Comparison of ENCODE assay signal across 8 cellular contexts in genomic region chr16:56930516-56931252, GRCh38. TPM values are rescaled to one million over a fixed set of nuclear protein-coding genes. Genes with fewer than 3 reads are reported as not detected.
DNase-seq lines count a peak whose midpoint lies in the region; ATAC-seq and TF ChIP-seq lines count a peak whose summit lies in the region.

No MANE protein-coding gene starts in this region.

- peaks cover 21 to 34% of the 10 kb centered on the region in 2 donors for H3K36me3 Mint-ChIP-seq in activated naive CD4-positive, alpha-beta T cell treated with anti-CD3 and anti-CD28 coated beads, Interleukin-2, amount 50 U/mL, for 72 hours
- peaks cover 4 to 28% (median 6%) of the 10 kb centered on the region in 5 donors for H3K36me3 Mint-ChIP-seq in naive thymus-derived CD4-positive, alpha-beta T cell

- CTCF ChIA-PET in naive thymus-derived CD4-positive, alpha-beta T cell (lab: Charles Lee) = interaction anchor here (0.6 to 1.3 kb wide), 2 partner anchors 14 to 53 kb away, joined by 3 read pairs; no protein-coding TSS in a partner anchor

- peak overlapping the region; percentile 91 to 100 (median 94); a peak in 21 of 22 replicates for H3K27ac ChIP-seq in BLaER1 treated with 17β-estradiol and CSF1 and Interleukin-3, amounts not matched to agents 10 nM and 100 nM
- H3K27ac ChIP-seq in KMS-11 = peak overlapping the region; percentile 97
- peak overlapping the region; percentile 98 for H3K27ac ChIP-seq in naive thymus-derived CD4-positive, alpha-beta T cell (ENCODE audit: low read depth, low read length)

- peak overlapping the region; percentile 97 to 99 for H3K27ac Mint-ChIP-seq in activated naive CD4-positive, alpha-beta T cell treated with anti-CD3 and anti-CD28 coated beads, Interleukin-2, amount 50 U/mL, for 72 hours
- H3K27ac Mint-ChIP-seq in naive thymus-derived CD4-positive, alpha-beta T cell = peak overlapping the region; percentile 96 to 99 (median 97)

- ATAC-seq in activated naive CD4-positive, alpha-beta T cell treated with anti-CD3 and anti-CD28 coated beads, Interleukin-2, amount 50 U/mL, for 72 hours = no peak
- ATAC-seq in naive thymus-derived CD4-positive, alpha-beta T cell = no peak
- ATAC-seq in HG03460 (IDR thresholded peaks at IDR 0.05; ENCODE audit: unreplicated experiment) (no peak), HG03520 (IDR thresholded peaks at IDR 0.05; ENCODE audit: unreplicated experiment) (no peak)

- TF ChIP-seq CTCF in KMS-11 (conservative IDR thresholded peaks at IDR 0.05; ENCODE audit: low read depth, low read length) = no peak

- no peaks in the 10 kb centered on the region for H3K27me3 Mint-ChIP-seq in naive thymus-derived CD4-positive, alpha-beta T cell

- peaks cover 18 to 40% (median 32%) of the 10 kb centered on the region in 7 donors for H3K4me1 Mint-ChIP-seq in naive thymus-derived CD4-positive, alpha-beta T cell

- no peaks in the 10 kb centered on the region for H3K9me3 ChIP-seq in BLaER1 treated with 17β-estradiol and CSF1 and Interleukin-3, amounts not matched to agents 10 nM and 100 nM (replicated peaks in 1 of 11)
- H3K9me3 ChIP-seq in naive thymus-derived CD4-positive, alpha-beta T cell (ENCODE audit: control insufficient read depth in 2 of 3, low read length in 3 of 3) = no peaks in the 10 kb centered on the region

- POLR2A ChIA-PET in naive thymus-derived CD4-positive, alpha-beta T cell (lab: Charles Lee) = interaction anchor here (0.6 to 3.2 kb wide), 15 partner anchors 9 to 1068 kb away, joined by 3 to 38 read pairs (median 6); partner anchors contain the start of genes NLRC5, PSME3IP1, RSPRY1 and SLC12A3

- intact Hi-C loops in naive thymus-derived CD4-positive, alpha-beta T cell (cut with micrococcal nuclease) = loop anchor here (1.0 to 10.0 kb wide), 12 partner anchors 13 to 1057 kb away; partner anchors contain the start of genes NUP93 (in 2 of the 2), CCDC102A (in 1 of the 2), CIAPIN1 (in 1 of the 2) and COQ9 (in 1 of the 2)

- H3K4me2 ChIP-seq in BLaER1 treated with 17β-estradiol and CSF1 and Interleukin-3, amounts not matched to agents 10 nM and 100 nM = peak overlapping the region; percentile 72 to 95 (median 83)
- H3K4me2 ChIP-seq in KMS-11 = peak overlapping the region; percentile 98

- no peaks in the 10 kb centered on the region for H3K27me3 ChIP-seq in BLaER1 treated with 17β-estradiol and CSF1 and Interleukin-3, amounts not matched to agents 10 nM and 100 nM
- no peaks in the 10 kb centered on the region for H3K27me3 ChIP-seq in KMS-11 (ENCODE audit: insufficient read depth, low read depth)
- H3K27me3 ChIP-seq in naive thymus-derived CD4-positive, alpha-beta T cell (ENCODE audit: control insufficient read depth in 2 of 2, insufficient read depth in 2 of 2, low read length in 2 of 2) = no peaks in the 10 kb centered on the region

- H3K36me3 ChIP-seq in BLaER1 treated with 17β-estradiol and CSF1 and Interleukin-3, amounts not matched to agents 10 nM and 100 nM = peaks cover 17 to 28% (median 26%) of the 10 kb centered on the region in 11 experiments
- peaks cover 13% of the 10 kb centered on the region; the same call in 1 of the 2 replicates for H3K36me3 ChIP-seq in KMS-11 (ENCODE audit: insufficient read depth)
- H3K36me3 ChIP-seq in naive thymus-derived CD4-positive, alpha-beta T cell (ENCODE audit: control insufficient read depth in 2 of 3, insufficient read depth in 3 of 3, low read length in 3 of 3) = peaks cover 0 to 17% (median 1%) of the 10 kb centered on the region in 3 experiments

- H3K9me3 Mint-ChIP-seq in activated naive CD4-positive, alpha-beta T cell treated with anti-CD3 and anti-CD28 coated beads, Interleukin-2, amount 50 U/mL, for 72 hours = peaks cover 0 to 5% of the 10 kb centered on the region in 2 donors
- no peaks in the 10 kb centered on the region for H3K9me3 Mint-ChIP-seq in naive thymus-derived CD4-positive, alpha-beta T cell

- H3K79me2 ChIP-seq in KMS-11 (ENCODE audit: insufficient read depth, low read depth) = peaks cover 37% of the 10 kb centered on the region

- H2AFZ ChIP-seq in KMS-11 (ENCODE audit: low read depth) = peak overlapping the region; percentile 36; the same call in 1 of the 2 replicates

- H3K4me3 ChIP-seq in BLaER1 treated with 17β-estradiol and CSF1 and Interleukin-3, amounts not matched to agents 10 nM and 100 nM = no peak overlapping the region
- no peak overlapping the region for H3K4me3 ChIP-seq in KMS-11 (IDR thresholded peaks at IDR 0.05; ENCODE audit: insufficient read depth, low read depth, low read length)
- no peak overlapping the region for H3K4me3 ChIP-seq in naive thymus-derived CD4-positive, alpha-beta T cell (ENCODE audit: low read length)

- H3K9ac ChIP-seq in BLaER1 treated with 17β-estradiol and CSF1 and Interleukin-3, amounts not matched to agents 10 nM and 100 nM = peak overlapping the region in 9 of 11 experiments; percentile 94 to 99 (median 97); a peak in 12 of 22 replicates
- H3K9ac ChIP-seq in KMS-11 = peak overlapping the region; percentile 99; the same call in 1 of the 2 replicates

- DNase-seq in activated naive CD4-positive, alpha-beta T cell treated with anti-CD3 and anti-CD28 coated beads, Interleukin-2, amount 50 U/mL, for 72 hours (ENCODE audit: low spot score in 2 of 2) = no peak
- no peak for DNase-seq in naive thymus-derived CD4-positive, alpha-beta T cell
- no peak for DNase-seq in HuH-7.5 (ENCODE audit: low spot score)
- DNase-seq in KBM-7 = no peak

- peaks cover 31 to 37% (median 35%) of the 10 kb centered on the region in 11 experiments for H4K20me1 ChIP-seq in BLaER1 treated with 17β-estradiol and CSF1 and Interleukin-3, amounts not matched to agents 10 nM and 100 nM
- H4K20me1 ChIP-seq in KMS-11 (ENCODE audit: insufficient read depth) = peaks cover 18% of the 10 kb centered on the region; the same call in 1 of the 2 replicates

- peak overlapping the region in 9 of 10 donors; percentile 14 to 99 (median 98) for H3K4me3 Mint-ChIP-seq in naive thymus-derived CD4-positive, alpha-beta T cell

- H3K4me1 ChIP-seq in BLaER1 treated with 17β-estradiol and CSF1 and Interleukin-3, amounts not matched to agents 10 nM and 100 nM = peaks cover 34 to 62% (median 58%) of the 10 kb centered on the region in 10 experiments
- H3K4me1 ChIP-seq in KMS-11 (ENCODE audit: low read depth, poor library complexity, severe bottlenecking) = peaks cover 39% of the 10 kb centered on the region
- H3K4me1 ChIP-seq in naive thymus-derived CD4-positive, alpha-beta T cell (ENCODE audit: control insufficient read depth in 2 of 2, insufficient read depth in 2 of 2, low read length in 2 of 2) = peaks cover 13 to 18% of the 10 kb centered on the region in 2 donors

- in situ Hi-C loops in KBM-7 (cut with MboI; ENCODE audit: low pct_unique_long_range_greater_than_20kb, low sequenced_read_pairs) = no loop called here

RNA-seq across cellular contexts. Expression of gene HERPUD1, which starts 1.3 kb away (rescaled TPM):
- 100 to 1,000 TPM; 146 to 175 TPM for total RNA-seq in activated naive CD4-positive, alpha-beta T cell treated with anti-CD3 and anti-CD28 coated beads, Interleukin-2, amount 50 U/mL, for 72 hours
- 100 to 1,000 TPM; 102 to 226 (median 131) TPM for total RNA-seq in naive thymus-derived CD4-positive, alpha-beta T cell
- polyA plus RNA-seq in naive thymus-derived CD4-positive, alpha-beta T cell = 10 to 100 TPM; 42.0 to 61.8 TPM

RNA-seq across cellular contexts. Expression of gene CETP, which starts 31.1 kb away (rescaled TPM):
- total RNA-seq in activated naive CD4-positive, alpha-beta T cell treated with anti-CD3 and anti-CD28 coated beads, Interleukin-2, amount 50 U/mL, for 72 hours = not detected
- not detected for total RNA-seq in naive thymus-derived CD4-positive, alpha-beta T cell
- under 1 TPM; 0.17 to 0.25 TPM for polyA plus RNA-seq in naive thymus-derived CD4-positive, alpha-beta T cell

RNA-seq across cellular contexts. Expression of gene NLRC5, which starts 58.7 kb away (rescaled TPM):
- 100 to 1,000 TPM; 231 to 254 TPM for total RNA-seq in activated naive CD4-positive, alpha-beta T cell treated with anti-CD3 and anti-CD28 coated beads, Interleukin-2, amount 50 U/mL, for 72 hours
- total RNA-seq in naive thymus-derived CD4-positive, alpha-beta T cell = 100 to 1,000 TPM; 380 to 615 (median 394) TPM
- polyA plus RNA-seq in naive thymus-derived CD4-positive, alpha-beta T cell = 100 to 1,000 TPM in 1 of 2 donors, 10 to 100 TPM in 1; 76.0 to 122 TPM
